In genomic region chr2:12596771-12597170, GRCh38 we compare ENCODE assay signal across 28 cellular contexts.
"Had no signal": no experiment of that assay in that cellular context is flagged by ENCODE, and none has a peak within 500 bp of the region (broad histone marks: within the 10 kb centered on the region; RNA-seq: fewer than 3 reads in every experiment).

No MANE protein-coding gene starts in this region.

- H3K9me3 Mint-ChIP-seq: mesothelial cell of epicardium; natural killer cell; neural crest cell; stimulated activated naive B cell treated with anti-CD40 and anti-IgM and Interleukin-4, amounts not matched to agents 10 μg/mL and 1 μg/mL and 100 μg/mL, for 72 hours had no signal

- H3K27ac ChIP-seq: heart left ventricle, left ventricle myocardium inferior, ovary, sigmoid colon, spleen, stomach, testis, thyroid gland, transverse colon, upper lobe of left lung had no signal

- H3K4me3 ChIP-seq: heart left ventricle, left ventricle myocardium inferior, lung, ovary, sigmoid colon, spleen, stomach, testis, thyroid gland, transverse colon, upper lobe of left lung had no signal

- H3K36me3 ChIP-seq: heart left ventricle, left ventricle myocardium inferior, ovary, sigmoid colon, spleen, stomach, thyroid gland, transverse colon, upper lobe of left lung had no signal

- H3K4me3 Mint-ChIP-seq: mesothelial cell of epicardium; naive B cell; natural killer cell; neural crest cell; stimulated activated naive B cell treated with anti-CD40 and anti-IgM and Interleukin-4, amounts not matched to agents 10 μg/mL and 1 μg/mL and 100 μg/mL, for 72 hours had no signal

- DNase-seq: glutamatergic neuron; heart left ventricle; islet precursor cell; kidney glomerular epithelial cell; left colon; left ventricle myocardium inferior; mesendoderm; naive B cell; natural killer cell; ovary; retina; right cardiac atrium; sigmoid colon; small intestine; spleen; stimulated activated CD4-positive, alpha-beta T cell treated with anti-CD3 and anti-CD28 coated beads, Interleukin-2, amount 100 ng/mL, for 24 hours; stimulated activated CD4-positive, alpha-beta T cell treated with anti-CD3 and anti-CD28 coated beads, Interleukin-4, amount 100 ng/mL, for 1 hour; stimulated activated naive B cell treated with anti-CD40 and anti-IgM and Interleukin-4, amounts not matched to agents 10 μg/mL and 1 μg/mL and 100 μg/mL, for 72 hours; stimulated activated naive CD8-positive, alpha-beta T cell treated with anti-CD3 and anti-CD28 coated beads, Interleukin-15, Interleukin-2, amounts not matched to agents 100 U/mL and 50 U/mL, for 24 hours; stomach; testis; thyroid gland; transverse colon; upper lobe of left lung had no signal

- H3K36me3 Mint-ChIP-seq: mesothelial cell of epicardium; natural killer cell; stimulated activated naive B cell treated with anti-CD40 and anti-IgM and Interleukin-4, amounts not matched to agents 10 μg/mL and 1 μg/mL and 100 μg/mL, for 72 hours had no signal

- H3K9me3 ChIP-seq: heart left ventricle, left ventricle myocardium inferior, ovary, sigmoid colon, spleen, stomach, testis, thyroid gland, transverse colon, upper lobe of left lung had no signal

- H3K27ac Mint-ChIP-seq: mesothelial cell of epicardium; natural killer cell; progenitor cell of endocrine pancreas; stimulated activated naive B cell treated with anti-CD40 and anti-IgM and Interleukin-4, amounts not matched to agents 10 μg/mL and 1 μg/mL and 100 μg/mL, for 72 hours had no signal

- H3K27me3 ChIP-seq: heart left ventricle, ovary, sigmoid colon, spleen, stomach, testis, thyroid gland, transverse colon, upper lobe of left lung had no signal

- FAIRE-seq: small intestine had no signal

- H3K4me1 ChIP-seq: left ventricle myocardium inferior, spleen, testis, thyroid gland, transverse colon, upper lobe of left lung had no signal
